In the genomic region with DNA sequence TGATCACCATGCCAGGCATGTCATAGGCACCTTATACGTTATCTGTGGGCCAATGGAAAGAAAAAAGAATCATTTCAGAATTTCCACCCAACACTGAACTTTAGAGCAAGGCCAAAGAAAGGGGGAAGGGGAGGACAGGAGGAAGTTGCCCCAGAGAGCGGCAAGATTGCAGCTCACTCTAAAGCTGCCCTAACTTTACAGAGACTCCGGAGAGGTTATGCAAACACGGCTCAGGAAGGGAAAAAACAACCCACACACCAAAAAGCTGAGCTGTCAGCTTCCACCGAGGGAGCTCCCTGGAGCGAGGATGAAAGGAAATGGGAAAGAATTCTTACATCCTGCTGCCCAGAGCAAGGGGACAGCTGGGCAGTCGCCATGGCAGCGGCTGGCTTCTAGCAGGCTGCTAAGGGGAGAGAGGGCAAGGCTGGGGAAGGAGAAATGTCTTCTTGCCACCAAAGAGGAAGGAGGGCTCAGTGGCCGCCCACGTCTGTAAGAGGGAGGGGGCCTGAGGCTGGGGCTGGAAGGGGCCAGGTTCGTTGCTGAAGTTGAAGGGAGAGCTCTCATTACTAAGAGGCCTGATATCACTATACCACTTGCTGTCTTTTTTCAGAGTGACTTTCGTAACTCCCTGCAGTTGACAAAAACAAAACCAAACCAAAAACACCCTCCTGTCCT, we compare ENCODE assay signal across 8 cellular contexts. TPM values are rescaled to one million over a fixed set of nuclear protein-coding genes. Genes with fewer than 3 reads are reported as not detected.
DNase-seq lines count a peak whose midpoint lies in the region; ATAC-seq and TF ChIP-seq lines count a peak whose summit lies in the region.

No MANE protein-coding gene starts in this region.

- H3K9me3 Mint-ChIP-seq in Calu3 (ENCODE audit: low read depth, unreplicated experiment): no peaks in the 10 kb centered on the region
- H3K9me3 Mint-ChIP-seq in activated naive CD8-positive, alpha-beta T cell (ENCODE audit: low read depth): no peaks in the 10 kb centered on the region

- intact Hi-C loops in Calu3 (cut with micrococcal nuclease; ENCODE audit: unreplicated experiment) (loop anchor here (2.0 kb wide), 1 partner anchor 17 kb away; no protein-coding TSS in a partner anchor), Right ventricle myocardium superior (cut with DNase I) (no loop called here)

- H3K36me3 ChIP-seq in OCI-LY1 (ENCODE audit: insufficient read depth, low read length): peaks cover 24% of the 10 kb centered on the region; the same call in 1 of the 2 replicates
- peaks cover 13% of the 10 kb centered on the region for H3K36me3 ChIP-seq in osteoblast (ENCODE audit: insufficient read depth, low read length)
- no peaks in the 10 kb centered on the region for H3K36me3 ChIP-seq in tibial nerve

- DNase-seq in Calu3 (no peak), Right ventricle myocardium superior (peak; percentile 84), osteoblast (ENCODE audit: insufficient read length, low spot score, missing footprints) (peak; percentile 92), tibial nerve (ENCODE audit: low spot score in 2 of 2) (peak in 1 of 2 donors; percentile 56)

- H3K4me3 ChIP-seq in OCI-LY1 (ENCODE audit: low read depth, low read length, poor library complexity, severe bottlenecking): peak overlapping the region; percentile 52
- peak overlapping the region; percentile 54 for H3K4me3 ChIP-seq in osteoblast (ENCODE audit: insufficient read depth, low read length)
- peak overlapping the region in 2 of 4 donors; percentile 18 to 22 for H3K4me3 ChIP-seq in tibial nerve

- peak overlapping the region; percentile 45 for H3K27ac Mint-ChIP-seq in Calu3 (ENCODE audit: unreplicated experiment)
- H3K27ac Mint-ChIP-seq in activated naive CD8-positive, alpha-beta T cell: peak overlapping the region; percentile 99

- H3K27me3 ChIP-seq in OCI-LY1 (ENCODE audit: insufficient read depth, low read length) (no peaks in the 10 kb centered on the region), osteoblast (ENCODE audit: insufficient read depth, low read length) (no peaks in the 10 kb centered on the region), tibial nerve (no peaks in the 10 kb centered on the region)

- H2AFZ ChIP-seq in OCI-LY1 (ENCODE audit: low read length): no peak overlapping the region
- H2AFZ ChIP-seq in osteoblast (ENCODE audit: low read length): peak overlapping the region; percentile 43

- no peak for TF ChIP-seq POLR2A in tibial nerve (IDR thresholded peaks at IDR 0.05)

- peaks cover 23% of the 10 kb centered on the region for H3K79me2 ChIP-seq in OCI-LY1 (ENCODE audit: insufficient read depth, low read length)
- peaks cover 85% of the 10 kb centered on the region for H3K79me2 ChIP-seq in osteoblast (ENCODE audit: insufficient read depth, low read length)

- ATAC-seq in GM21825 (IDR thresholded peaks at IDR 0.05; ENCODE audit: unreplicated experiment): peak; percentile 37
- peak; percentile 60 for ATAC-seq in Right ventricle myocardium superior (ENCODE audit: poor library complexity)
- ATAC-seq in GM21381 (IDR thresholded peaks at IDR 0.05; ENCODE audit: unreplicated experiment): no peak

- H3K4me1 ChIP-seq in OCI-LY1 (ENCODE audit: insufficient read depth, low read length, severe bottlenecking) (peaks cover 97% of the 10 kb centered on the region), osteoblast (ENCODE audit: insufficient read depth, low read length) (peaks cover 50% of the 10 kb centered on the region), tibial nerve (peaks cover 0 to 89% (median 79%) of the 10 kb centered on the region in 4 donors)

- H3K4me3 Mint-ChIP-seq in Calu3 (ENCODE audit: low read depth, unreplicated experiment): peak overlapping the region; percentile 20
- H3K4me3 Mint-ChIP-seq in activated naive CD8-positive, alpha-beta T cell: peak overlapping the region; percentile 91

- WGBS in tibial nerve, 2 donors: 4 to 13% methylated on average over 12 of the region's 12 CpGs

- CTCF ChIA-PET in Calu3 (lab: Charles Lee): interaction anchor here (0.8 to 1.4 kb wide), 4 partner anchors 13 to 91 kb away, joined by 3 read pairs; no protein-coding TSS in a partner anchor

- no peaks in the 10 kb centered on the region for H3K27me3 Mint-ChIP-seq in Calu3 (ENCODE audit: unreplicated experiment)
- H3K27me3 Mint-ChIP-seq in activated naive CD8-positive, alpha-beta T cell: no peaks in the 10 kb centered on the region

- peaks cover 47% of the 10 kb centered on the region for H3K36me3 Mint-ChIP-seq in Calu3 (ENCODE audit: insufficient read depth, unreplicated experiment)
- H3K36me3 Mint-ChIP-seq in activated naive CD8-positive, alpha-beta T cell: peaks cover 11% of the 10 kb centered on the region

- TF ChIP-seq CTCF in Calu3 (IDR thresholded peaks at IDR 0.05; ENCODE audit: unreplicated experiment) (no peak), OCI-LY1 (IDR thresholded peaks at IDR 0.05; ENCODE audit: low read length) (no peak), osteoblast (IDR thresholded peaks at IDR 0.05; ENCODE audit: extremely low read depth, low read depth, low read length) (no peak), tibial nerve (IDR thresholded peaks at IDR 0.05) (no peak)

- no peaks in the 10 kb centered on the region for H3K9me3 ChIP-seq in OCI-LY1 (ENCODE audit: low read length)
- H3K9me3 ChIP-seq in osteoblast (ENCODE audit: low read depth, low read length): no peaks in the 10 kb centered on the region
- H3K9me3 ChIP-seq in tibial nerve: no peaks in the 10 kb centered on the region

- peak in 1 of 2 donors; percentile 73 for TF ChIP-seq EP300 in tibial nerve (IDR thresholded peaks at IDR 0.05)

- H3K9ac ChIP-seq in OCI-LY1 (ENCODE audit: low read length): peak overlapping the region; percentile 75

- H4K20me1 ChIP-seq in OCI-LY1 (ENCODE audit: insufficient read depth, low read length) (no peaks in the 10 kb centered on the region), osteoblast (ENCODE audit: insufficient read depth, low read length) (peaks cover 52% of the 10 kb centered on the region)

- no TSS peak for BruUV-seq in Calu3 (replicated peaks; lab: Mats Ljungman, UMichigan)

- H3K4me1 Mint-ChIP-seq in Calu3 (ENCODE audit: low read depth, unreplicated experiment): peaks cover 62% of the 10 kb centered on the region
- peaks cover 87% of the 10 kb centered on the region for H3K4me1 Mint-ChIP-seq in activated naive CD8-positive, alpha-beta T cell (ENCODE audit: low read depth)

- H3K27ac ChIP-seq in OCI-LY1 (ENCODE audit: low read depth, low read length, poor library complexity, severe bottlenecking): peak overlapping the region; percentile 98
- H3K27ac ChIP-seq in osteoblast (ENCODE audit: low read depth, low read length): peak overlapping the region; percentile 94
- H3K27ac ChIP-seq in tibial nerve: peak overlapping the region; percentile 53 to 94 (median 88)

- peaks cover 10% of the 10 kb centered on the region for H3F3A ChIP-seq in OCI-LY1 (ENCODE audit: insufficient read depth, low read length)

- no peaks in the 10 kb centered on the region for H3K9me2 ChIP-seq in OCI-LY1 (ENCODE audit: low read depth, low read length)

- peak overlapping the region; percentile 79 for H3K4me2 ChIP-seq in OCI-LY1 (ENCODE audit: low read length)
- H3K4me2 ChIP-seq in osteoblast (ENCODE audit: insufficient read depth, low read length): peak overlapping the region; percentile 76

RNA-seq across cellular contexts. Expression of gene COTL1, which starts 18.2 kb away (rescaled TPM):
- total RNA-seq in Calu3 (2022) (312 and 343 TPM in 2 replicates), Right ventricle myocardium superior (14.4 TPM), osteoblast (145 and 170 TPM in 2 replicates), tibial nerve (10 to 100 TPM; 29.9 to 84.9 (median 52.6) TPM)

RNA-seq across cellular contexts. Expression of gene KLHL36, which starts 48.6 kb away (rescaled TPM):
- 90.4 and 93.6 TPM in 2 replicates for total RNA-seq in Calu3 (2022)
- 66.1 TPM for total RNA-seq in Right ventricle myocardium superior
- 67.5 and 69.1 TPM in 2 replicates for total RNA-seq in osteoblast
- total RNA-seq in tibial nerve: 10 to 100 TPM; 60.1 to 75.3 (median 66.0) TPM
